Comparison of ENCODE assay signal across 8 cellular contexts in the genomic region with DNA sequence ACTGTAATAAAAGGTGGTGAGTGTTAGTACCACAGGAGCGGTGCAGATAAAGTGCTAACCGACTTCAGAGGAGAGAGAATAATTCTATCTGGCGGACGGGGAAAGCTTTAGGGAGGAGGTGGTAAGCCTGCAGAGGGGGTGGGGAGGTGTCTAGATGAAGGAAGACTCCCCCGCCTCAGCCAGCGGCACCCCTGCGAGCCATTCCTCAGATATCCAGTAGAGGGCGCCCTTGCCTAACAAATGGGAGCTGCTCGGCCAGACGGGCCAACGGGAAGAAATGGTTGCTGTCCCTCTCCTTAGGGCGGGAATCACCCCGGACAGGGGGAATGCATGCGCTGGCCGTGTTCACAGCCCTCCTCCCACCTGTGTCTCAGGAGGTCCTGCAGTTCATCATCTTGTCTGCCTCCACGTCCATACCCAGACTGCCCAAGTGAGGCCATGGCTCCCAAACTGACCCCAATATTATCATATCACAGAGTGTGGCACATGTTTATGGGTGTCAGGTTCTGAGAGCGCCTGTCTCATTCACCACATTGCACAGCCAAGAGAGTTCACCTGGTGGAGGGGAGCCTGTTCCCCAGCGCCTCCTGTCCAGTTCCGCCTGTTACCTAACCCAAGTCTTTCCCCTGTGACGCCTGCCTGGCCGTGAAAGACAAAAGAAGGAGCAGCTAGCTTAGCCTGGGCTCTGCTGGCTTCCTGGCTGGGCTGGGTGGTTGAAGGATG.
A peak's percentile ranks its signal among the peaks of the same experiment; 100 is the strongest.
DNase-seq lines count a peak whose midpoint lies in the region; ATAC-seq and TF ChIP-seq lines count a peak whose summit lies in the region.

No MANE protein-coding gene starts in this region.

- no peak for TF ChIP-seq EP300 in upper lobe of left lung (IDR thresholded peaks at IDR 0.05)

- DNase-seq in DMS79 treated with DMSO at 0.1 percent for 48 hours (lab: John Stamatoyannopoulos, UW) (peak; percentile 97), HAP-1 (ENCODE audit: low spot score in 2 of 2) (peak; percentile 71 to 90), NCI-H1092 treated with DMSO at 0.1 percent for 48 hours (lab: John Stamatoyannopoulos, UW) (peak; percentile 79), cardiac septum (ENCODE audit: low spot score) (peak; percentile 88), pons (ENCODE audit: low spot score) (peak; percentile 73), upper lobe of left lung (peak; percentile 75 to 78)
- peak; percentile 68 for DNase-seq in activated naive CD4-positive, alpha-beta T cell treated with anti-CD3 and anti-CD28 coated beads, Interleukin-2, amount 50 U/mL, for 16 hours

- no peak for TF ChIP-seq POLR2A in upper lobe of left lung (IDR thresholded peaks at IDR 0.05)

- H3K9me3 ChIP-seq in HAP-1 (no peaks in the 10 kb centered on the region), upper lobe of left lung (no peaks in the 10 kb centered on the region)

- H3K27ac ChIP-seq in upper lobe of left lung, result no peak overlapping the region

- H3K4me1 ChIP-seq in HAP-1 (peaks cover 11% of the 10 kb centered on the region), upper lobe of left lung (peaks cover 6 to 13% (median 9%) of the 10 kb centered on the region in 4 donors)

- no peaks in the 10 kb centered on the region for H3K27me3 ChIP-seq in HAP-1 (ENCODE audit: low read depth)
- H3K27me3 ChIP-seq in upper lobe of left lung, result no peaks in the 10 kb centered on the region

- peak; percentile 95 to 99 (median 96) for TF ChIP-seq CTCF in upper lobe of left lung (IDR thresholded peaks at IDR 0.05)

- H3K4me3 ChIP-seq in HAP-1 (no peak overlapping the region), upper lobe of left lung (no peak overlapping the region)

- in situ Hi-C loops in HAP-1 (cut with MboI; ENCODE audit: low sequenced_read_pairs), result loop anchor here (10.0 to 25.0 kb wide), 3 partner anchors 546 to 1721 kb away; no protein-coding TSS in a partner anchor

- 13 to 21% methylated on average over 17 to 21 of the region's 21 CpGs for WGBS in upper lobe of left lung, 2 donors

- H3K36me3 ChIP-seq in HAP-1 (replicated peaks), result no peaks in the 10 kb centered on the region
- H3K36me3 ChIP-seq in upper lobe of left lung, result no peaks in the 10 kb centered on the region

- ATAC-seq in SK-N-SH treated with all-trans-retinoic acid at 6 μM for 48 hours (peak; percentile 96), upper lobe of left lung (ENCODE audit: low FRiP score in 2 of 2) (peak; percentile 64 to 87)

- intact Hi-C loops in cardiac septum (cut with DNase I), result loop anchor here (1.0 to 2.0 kb wide), 4 partner anchors 39 to 904 kb away; no protein-coding TSS in a partner anchor

TF ChIP-seq in SK-N-SH treated with all-trans-retinoic acid at 6 μM for 48 hours, 23 proteins besides CTCF, POLR2A, EP300 and RAD21:
- TF ChIP-seq CSDC2 (CRISPR knock-in tag; IDR thresholded peaks at IDR 0.05) (no peak), ZNF70 (CRISPR knock-in tag; IDR thresholded peaks at IDR 0.05) (no peak), OSR1 (CRISPR knock-in tag; IDR thresholded peaks at IDR 0.05) (no peak), PPARA (CRISPR knock-in tag; IDR thresholded peaks at IDR 0.05; ENCODE audit: borderline replicate concordance) (no peak), ARNTL (CRISPR knock-in tag; IDR thresholded peaks at IDR 0.05; ENCODE audit: borderline replicate concordance, low read depth) (no peak), ZNF8 (CRISPR knock-in tag; IDR thresholded peaks at IDR 0.05) (no peak), GLIS3 (CRISPR knock-in tag; IDR thresholded peaks at IDR 0.05) (no peak), TOX (CRISPR knock-in tag; IDR thresholded peaks at IDR 0.05; ENCODE audit: borderline replicate concordance) (no peak), ZFP30 (CRISPR knock-in tag; IDR thresholded peaks at IDR 0.05) (no peak), ISL1 (CRISPR knock-in tag; IDR thresholded peaks at IDR 0.05) (no peak), CREB5 (CRISPR knock-in tag; IDR thresholded peaks at IDR 0.05; ENCODE audit: low read depth) (no peak), BACH2 (CRISPR knock-in tag; IDR thresholded peaks at IDR 0.05; ENCODE audit: borderline replicate concordance) (no peak), RARB (CRISPR knock-in tag; IDR thresholded peaks at IDR 0.05) (no peak), CSRNP3 (CRISPR knock-in tag; IDR thresholded peaks at IDR 0.05) (no peak), ESRRG (CRISPR knock-in tag; IDR thresholded peaks at IDR 0.05) (no peak), ZFP3 (CRISPR knock-in tag; IDR thresholded peaks at IDR 0.05) (no peak)
- TF ChIP-seq, protein P1, sequence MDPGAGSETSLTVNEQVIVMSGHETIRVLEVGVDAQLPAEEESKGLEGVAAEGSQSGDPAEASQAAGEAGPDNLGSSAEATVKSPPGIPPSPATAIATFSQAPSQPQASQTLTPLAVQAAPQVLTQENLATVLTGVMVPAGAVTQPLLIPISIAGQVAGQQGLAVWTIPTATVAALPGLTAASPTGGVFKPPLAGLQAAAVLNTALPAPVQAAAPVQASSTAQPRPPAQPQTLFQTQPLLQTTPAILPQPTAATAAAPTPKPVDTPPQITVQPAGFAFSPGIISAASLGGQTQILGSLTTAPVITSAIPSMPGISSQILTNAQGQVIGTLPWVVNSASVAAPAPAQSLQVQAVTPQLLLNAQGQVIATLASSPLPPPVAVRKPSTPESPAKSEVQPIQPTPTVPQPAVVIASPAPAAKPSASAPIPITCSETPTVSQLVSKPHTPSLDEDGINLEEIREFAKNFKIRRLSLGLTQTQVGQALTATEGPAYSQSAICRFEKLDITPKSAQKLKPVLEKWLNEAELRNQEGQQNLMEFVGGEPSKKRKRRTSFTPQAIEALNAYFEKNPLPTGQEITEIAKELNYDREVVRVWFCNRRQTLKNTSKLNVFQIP (CRISPR knock-in tag; IDR thresholded peaks at IDR 0.05; ENCODE audit: borderline replicate concordance, low read depth), result no peak
- TF ChIP-seq, protein P2, sequence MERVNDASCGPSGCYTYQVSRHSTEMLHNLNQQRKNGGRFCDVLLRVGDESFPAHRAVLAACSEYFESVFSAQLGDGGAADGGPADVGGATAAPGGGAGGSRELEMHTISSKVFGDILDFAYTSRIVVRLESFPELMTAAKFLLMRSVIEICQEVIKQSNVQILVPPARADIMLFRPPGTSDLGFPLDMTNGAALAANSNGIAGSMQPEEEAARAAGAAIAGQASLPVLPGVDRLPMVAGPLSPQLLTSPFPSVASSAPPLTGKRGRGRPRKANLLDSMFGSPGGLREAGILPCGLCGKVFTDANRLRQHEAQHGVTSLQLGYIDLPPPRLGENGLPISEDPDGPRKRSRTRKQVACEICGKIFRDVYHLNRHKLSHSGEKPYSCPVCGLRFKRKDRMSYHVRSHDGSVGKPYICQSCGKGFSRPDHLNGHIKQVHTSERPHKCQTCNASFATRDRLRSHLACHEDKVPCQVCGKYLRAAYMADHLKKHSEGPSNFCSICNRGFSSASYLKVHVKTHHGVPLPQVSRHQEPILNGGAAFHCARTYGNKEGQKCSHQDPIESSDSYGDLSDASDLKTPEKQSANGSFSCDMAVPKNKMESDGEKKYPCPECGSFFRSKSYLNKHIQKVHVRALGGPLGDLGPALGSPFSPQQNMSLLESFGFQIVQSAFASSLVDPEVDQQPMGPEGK (CRISPR knock-in tag; IDR thresholded peaks at IDR 0.05; ENCODE audit: borderline replicate concordance), result no peak
TF ChIP-seq in SK-N-SH treated with all-trans-retinoic acid at 6 μM for 48 hours: peak in this region for 0.
